Comparison of ENCODE assay signal across 8 cellular contexts in genomic region chr16:80369559-80369958, GRCh38.
DNase-seq lines count a peak whose midpoint lies in the region; ATAC-seq and TF ChIP-seq lines count a peak whose summit lies in the region.

No MANE protein-coding gene starts in this region.

- intact Hi-C loops in activated CD4-positive, alpha-beta T cell treated with anti-CD3 and anti-CD28 coated beads for 36 hours (cut with DNase I, micrococcal nuclease), result no loop called here
- intact Hi-C loops in left cardiac atrium (cut with DNase I), result no loop called here
- intact Hi-C loops in sciatic nerve (cut with DNase I), result no loop called here

- H3K27me3 Mint-ChIP-seq in activated CD4-positive, alpha-beta T cell treated with anti-CD3 and anti-CD28 coated beads for 36 hours, result no peaks in the 10 kb centered on the region
- no peaks in the 10 kb centered on the region for H3K27me3 Mint-ChIP-seq in WTC11 (ENCODE audit: low read depth)

- no peak overlapping the region for H3K4me3 Mint-ChIP-seq in activated CD4-positive, alpha-beta T cell treated with anti-CD3 and anti-CD28 coated beads for 36 hours
- H3K4me3 Mint-ChIP-seq in WTC11, result no peak overlapping the region

- peak; percentile 16 for DNase-seq in activated CD4-positive, alpha-beta T cell treated with anti-CD3 and anti-CD28 coated beads for 36 hours
- no peak for DNase-seq in activated CD4-positive, alpha-beta T cell treated with anti-CD3 and anti-CD28 coated beads for 48 hours
- DNase-seq in WTC11 (ENCODE audit: low spot score) (peak; percentile 45), left cardiac atrium (peak; percentile 43), sciatic nerve (ENCODE audit: low spot score) (no peak), SKM-1 treated with dmso at 0.1 percent for 144 hours (lab: John Stamatoyannopoulos, UW; ENCODE audit: unreplicated experiment) (no peak), RKO (ENCODE audit: low spot score) (no peak)
- no peak for DNase-seq in stimulated activated CD4-positive, alpha-beta T cell treated with anti-CD3 and anti-CD28 coated beads, Interleukin-1b, Interleukin-23, amount 100 ng/mL, for 48 hours

- H3K36me3 Mint-ChIP-seq in activated CD4-positive, alpha-beta T cell treated with anti-CD3 and anti-CD28 coated beads for 36 hours (ENCODE audit: low read depth), result no peaks in the 10 kb centered on the region
- peaks cover 7% of the 10 kb centered on the region for H3K36me3 Mint-ChIP-seq in WTC11

- no peaks in the 10 kb centered on the region for H3K4me1 Mint-ChIP-seq in activated CD4-positive, alpha-beta T cell treated with anti-CD3 and anti-CD28 coated beads for 36 hours
- H3K4me1 Mint-ChIP-seq in WTC11, result peaks cover 6% of the 10 kb centered on the region; the same call in 1 of the 2 replicates

- H3K9me3 Mint-ChIP-seq in activated CD4-positive, alpha-beta T cell treated with anti-CD3 and anti-CD28 coated beads for 36 hours (ENCODE audit: low read depth), result peaks cover 3% of the 10 kb centered on the region
- H3K9me3 Mint-ChIP-seq in WTC11, result peaks cover 21% of the 10 kb centered on the region

- ATAC-seq in activated CD4-positive, alpha-beta T cell treated with anti-CD3 and anti-CD28 coated beads for 36 hours, result no peak
- peak; percentile 97 for ATAC-seq in WTC11
- peak; percentile 74 to 76 for ATAC-seq in left cardiac atrium
- ATAC-seq in sciatic nerve, result peak; percentile 82

- CTCF ChIA-PET in activated CD4-positive, alpha-beta T cell treated with anti-CD3 and anti-CD28 coated beads for 36 hours (lab: Charles Lee), result no interaction called here
- CTCF ChIA-PET in WTC11 (lab: Charles Lee), result interaction anchor here (0.8 to 2.3 kb wide), 14 partner anchors 8 to 770 kb away, joined by 3 to 28 read pairs (median 6); partner anchors contain the start of gene MAF

- TF ChIP-seq CTCF in WTC11 (IDR thresholded peaks at IDR 0.05), result no peak

- H3K27ac Mint-ChIP-seq in activated CD4-positive, alpha-beta T cell treated with anti-CD3 and anti-CD28 coated beads for 36 hours, result no peak overlapping the region
- no peak overlapping the region for H3K27ac Mint-ChIP-seq in WTC11

- POLR2A ChIA-PET in activated CD4-positive, alpha-beta T cell treated with anti-CD3 and anti-CD28 coated beads for 36 hours (lab: Charles Lee), result no interaction called here
- POLR2A ChIA-PET in WTC11 (lab: Charles Lee), result no interaction called here

TF ChIP-seq in WTC11, 78 proteins besides CTCF, POLR2A, EP300 and RAD21:
- TF ChIP-seq MYBL2 (CRISPR knock-in tag; IDR thresholded peaks at IDR 0.05), result no peak
- TF ChIP-seq HMGA2 (CRISPR knock-in tag; IDR thresholded peaks at IDR 0.05), result no peak
- TF ChIP-seq ZNF232 (CRISPR knock-in tag; IDR thresholded peaks at IDR 0.05), result no peak
- TF ChIP-seq SOX15 (CRISPR knock-in tag; IDR thresholded peaks at IDR 0.05), result no peak
- no peak for TF ChIP-seq ERG (CRISPR knock-in tag; IDR thresholded peaks at IDR 0.05)
- TF ChIP-seq ZNF281 (CRISPR knock-in tag; IDR thresholded peaks at IDR 0.05), result no peak
- no peak for TF ChIP-seq ZNF416 (CRISPR knock-in tag; IDR thresholded peaks at IDR 0.05)
- no peak for TF ChIP-seq ZNF425 (CRISPR knock-in tag; conservative IDR thresholded peaks at IDR 0.05)
- no peak for TF ChIP-seq CREM (CRISPR knock-in tag; IDR thresholded peaks at IDR 0.05)
- no peak for TF ChIP-seq ZNF263 (CRISPR knock-in tag; IDR thresholded peaks at IDR 0.05; ENCODE audit: low read depth)
- TF ChIP-seq KAT7 (CRISPR knock-in tag; IDR thresholded peaks at IDR 0.05; ENCODE audit: borderline replicate concordance), result no peak
- no peak for TF ChIP-seq CBFB (CRISPR knock-in tag; IDR thresholded peaks at IDR 0.05; ENCODE audit: low read depth)
- TF ChIP-seq STAT6 (CRISPR knock-in tag; conservative IDR thresholded peaks at IDR 0.05; ENCODE audit: low read depth), result no peak
- no peak for TF ChIP-seq AR (CRISPR knock-in tag; IDR thresholded peaks at IDR 0.05)
- no peak for TF ChIP-seq ZNF671 (CRISPR knock-in tag; IDR thresholded peaks at IDR 0.05)

Comparison
In these comparisons a context has a peak if more than half of its experiments do, and no peak if none do; other contexts are left out.
1. DNase-seq: peak in activated CD4-positive, alpha-beta T cell treated with anti-CD3 and anti-CD28 coated beads for 36 hours (single experiment), WTC11 (single experiment) and left cardiac atrium (single experiment); none in activated CD4-positive, alpha-beta T cell treated with anti-CD3 and anti-CD28 coated beads for 48 hours (single experiment), sciatic nerve (single experiment), SKM-1 treated with dmso at 0.1 percent for 144 hours (single experiment), stimulated activated CD4-positive, alpha-beta T cell treated with anti-CD3 and anti-CD28 coated beads, Interleukin-1b, Interleukin-23, amount 100 ng/mL, for 48 hours (single experiment) and RKO (single experiment).